In genomic region chr19:5948697-5949564, GRCh38 we compare ENCODE assay signal across 10 cellular contexts. TPM values are rescaled to one million over a fixed set of nuclear protein-coding genes. Genes with fewer than 3 reads are reported as not detected.
DNase-seq lines count a peak whose midpoint lies in the region; ATAC-seq, FAIRE-seq and TF ChIP-seq lines count a peak whose summit lies in the region.
"Had no signal": no experiment of that assay in that cellular context is flagged by ENCODE, and none has a peak within 500 bp of the region (broad histone marks: within the 10 kb centered on the region; RNA-seq: fewer than 3 reads in every experiment).

No MANE protein-coding gene starts in this region.

- no peak for DNase-seq in activated CD8-positive, alpha-beta memory T cell treated with anti-CD3 and anti-CD28 coated beads, Interleukin-2, amount 10 ng/mL, durations not matched to agents 7 days and 5 days
- DNase-seq in activated CD8-positive, alpha-beta memory T cell treated with anti-CD3 and anti-CD28 coated beads for 24 hours: no peak
- DNase-seq in substantia nigra (lab: John Stamatoyannopoulos, UW) (peak in 14 of 49 donors; percentile 6 to 34 (median 18)), lower leg skin (ENCODE audit: low spot score in 2 of 2) (no peak)
- DNase-seq: NCI-H1694 treated with DMSO at 0.1 percent for 48 hours had no signal

- TF ChIP-seq POLR2A in lower leg skin (IDR thresholded peaks at IDR 0.05): no peak

- H3K27ac Mint-ChIP-seq in activated CD8-positive, alpha-beta memory T cell treated with anti-CD3 and anti-CD28 coated beads, Interleukin-2, amount 10 ng/mL, durations not matched to agents 7 days and 5 days: peak overlapping the region; percentile 83
- H3K27ac Mint-ChIP-seq in activated naive CD8-positive, alpha-beta T cell: peak overlapping the region; percentile 79

- intact Hi-C loops in lower leg skin (cut with DNase I; ENCODE audit: low total_unique reads): no loop called here

- FAIRE-seq in islet of Langerhans (lab: Jason Lieb, UNC): peak; percentile 56

- whole genome bisulfite sequencing in lower leg skin, 2 donors: 74 to 75% methylated on average over 13 of the region's 13 CpGs

- CTCF ChIA-PET in activated CD8-positive, alpha-beta memory T cell treated with anti-CD3 and anti-CD28 coated beads, Interleukin-2, amount 10 ng/mL, durations not matched to agents 7 days and 5 days (lab: Charles Lee): interaction anchor here (1.1 to 1.6 kb wide), 5 partner anchors 13 to 121 kb away, joined by 3 to 8 read pairs (median 4); no protein-coding TSS in a partner anchor

- H3K4me1 Mint-ChIP-seq in activated CD8-positive, alpha-beta memory T cell treated with anti-CD3 and anti-CD28 coated beads, Interleukin-2, amount 10 ng/mL, durations not matched to agents 7 days and 5 days: peaks cover 65% of the 10 kb centered on the region
- H3K4me1 Mint-ChIP-seq in activated naive CD8-positive, alpha-beta T cell (ENCODE audit: low read depth): peaks cover 87% of the 10 kb centered on the region

- H3K27me3 Mint-ChIP-seq in activated CD8-positive, alpha-beta memory T cell treated with anti-CD3 and anti-CD28 coated beads, Interleukin-2, amount 10 ng/mL, durations not matched to agents 7 days and 5 days: no peaks in the 10 kb centered on the region
- no peaks in the 10 kb centered on the region for H3K27me3 Mint-ChIP-seq in activated naive CD8-positive, alpha-beta T cell

- H3K36me3 Mint-ChIP-seq in activated CD8-positive, alpha-beta memory T cell treated with anti-CD3 and anti-CD28 coated beads, Interleukin-2, amount 10 ng/mL, durations not matched to agents 7 days and 5 days: peaks cover 14% of the 10 kb centered on the region
- peaks cover 13% of the 10 kb centered on the region for H3K36me3 Mint-ChIP-seq in activated naive CD8-positive, alpha-beta T cell

- H3K9me3 Mint-ChIP-seq in activated CD8-positive, alpha-beta memory T cell treated with anti-CD3 and anti-CD28 coated beads, Interleukin-2, amount 10 ng/mL, durations not matched to agents 7 days and 5 days (ENCODE audit: low read depth): no peaks in the 10 kb centered on the region
- no peaks in the 10 kb centered on the region for H3K9me3 Mint-ChIP-seq in activated naive CD8-positive, alpha-beta T cell (ENCODE audit: low read depth)

- no peak for TF ChIP-seq CTCF in lower leg skin (IDR thresholded peaks at IDR 0.05)

- H3K27ac ChIP-seq in substantia nigra (ENCODE audit: low read depth, low read length, poor library complexity, severe bottlenecking): peak overlapping the region; percentile 59

- peak; percentile 16 for ATAC-seq in activated CD8-positive, alpha-beta memory T cell treated with anti-CD3 and anti-CD28 coated beads, Interleukin-2, amount 10 ng/mL, durations not matched to agents 7 days and 5 days
- no peak for ATAC-seq in HG02870 (IDR thresholded peaks at IDR 0.05; ENCODE audit: unreplicated experiment)
- ATAC-seq in HG03097 (IDR thresholded peaks at IDR 0.05; ENCODE audit: low FRiP score, unreplicated experiment): no peak

- no peak overlapping the region for H3K4me3 ChIP-seq in lower leg skin (ENCODE audit: low read depth, poor library complexity, severe bottlenecking)
- H3K4me3 ChIP-seq: thoracic aorta had no signal

- H3K4me3 Mint-ChIP-seq in activated CD8-positive, alpha-beta memory T cell treated with anti-CD3 and anti-CD28 coated beads, Interleukin-2, amount 10 ng/mL, durations not matched to agents 7 days and 5 days: peak overlapping the region; percentile 14
- H3K4me3 Mint-ChIP-seq in activated naive CD8-positive, alpha-beta T cell: peak overlapping the region; percentile 77

RNA-seq across cellular contexts. Expression of gene RANBP3, which starts 29.0 kb away (rescaled TPM):
- total RNA-seq in activated CD8-positive, alpha-beta memory T cell treated with anti-CD3 and anti-CD28 coated beads, Interleukin-2, amount 10 ng/mL, durations not matched to agents 7 days and 5 days: 100 to 1,000 TPM in 1 of 2 experiments, 10 to 100 TPM in 1; 97.8 to 108 TPM
- 100 to 1,000 TPM in 1 of 4 donors, 10 to 100 TPM in 3; 57.2 to 116 (median 72.0) TPM for total RNA-seq in lower leg skin

RNA-seq across cellular contexts. Expression of gene CAPS, which starts 34.9 kb away (rescaled TPM):
- total RNA-seq in activated CD8-positive, alpha-beta memory T cell treated with anti-CD3 and anti-CD28 coated beads, Interleukin-2, amount 10 ng/mL, durations not matched to agents 7 days and 5 days: 10 to 100 TPM in 1 of 2 experiments, 1 to 10 TPM in 1; 7.3 to 11.7 TPM
- 10 to 100 TPM in 3 of 4 donors, 1 to 10 TPM in 1; 3.5 to 14.5 (median 11.5) TPM for total RNA-seq in lower leg skin

RNA-seq across cellular contexts. Expression of gene VMAC, which starts 44.3 kb away (rescaled TPM):
- 1 to 10 TPM; 5.1 to 7.0 TPM for total RNA-seq in activated CD8-positive, alpha-beta memory T cell treated with anti-CD3 and anti-CD28 coated beads, Interleukin-2, amount 10 ng/mL, durations not matched to agents 7 days and 5 days
- total RNA-seq in lower leg skin: 10 to 100 TPM; 10.2 to 15.2 (median 10.8) TPM

RNA-seq across cellular contexts. Expression of gene NDUFA11, which starts 45.3 kb away (rescaled TPM):
- total RNA-seq in activated CD8-positive, alpha-beta memory T cell treated with anti-CD3 and anti-CD28 coated beads, Interleukin-2, amount 10 ng/mL, durations not matched to agents 7 days and 5 days: 100 to 1,000 TPM; 214 to 217 TPM
- 100 to 1,000 TPM; 123 to 215 (median 163) TPM for total RNA-seq in lower leg skin
